Comparison of ENCODE assay signal across 8 cellular contexts in the genomic region with DNA sequence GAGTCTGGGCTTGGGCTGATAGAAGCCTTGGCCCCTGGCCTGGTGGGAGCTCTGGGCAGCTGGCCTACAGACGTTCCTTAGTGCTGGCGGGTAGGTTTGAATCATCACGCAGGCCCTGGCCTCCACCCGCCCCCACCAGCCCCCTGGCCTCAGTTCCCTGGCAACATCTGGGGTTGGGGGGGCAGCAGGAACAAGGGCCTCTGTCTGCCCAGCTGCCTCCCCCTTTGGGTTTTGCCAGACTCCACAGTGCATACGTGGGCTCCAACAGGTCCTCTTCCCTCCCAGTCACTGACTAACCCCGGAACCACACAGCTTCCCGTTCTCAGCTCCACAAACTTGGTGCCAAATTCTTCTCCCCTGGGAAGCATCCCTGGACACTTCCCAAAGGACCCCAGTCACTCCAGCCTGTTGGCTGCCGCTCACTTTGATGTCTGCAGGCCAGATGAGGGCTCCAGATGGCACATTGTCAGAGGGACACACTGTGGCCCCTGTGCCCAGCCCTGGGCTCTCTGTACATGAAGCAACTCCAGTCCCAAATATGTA. TPM values are rescaled to one million over a fixed set of nuclear protein-coding genes. Genes with fewer than 3 reads are reported as not detected.
A peak's percentile ranks its signal among the peaks of the same experiment; 100 is the strongest.
DNase-seq lines count a peak whose midpoint lies in the region; ATAC-seq and TF ChIP-seq lines count a peak whose summit lies in the region.

No MANE protein-coding gene starts in this region.

- no peaks in the 10 kb centered on the region for H3K36me3 Mint-ChIP-seq in WTC11

- DNase-seq in GOT3 (lab: John Stamatoyannopoulos, UW) (peak; percentile 60), WTC11 (ENCODE audit: low spot score) (peak; percentile 13), left ventricle myocardium superior (peak; percentile 83), smooth muscle cell (lab: John Stamatoyannopoulos, UW; ENCODE audit: unreplicated experiment) (peak; percentile 67), SIG-M5 treated with dmso at 0.1 percent for 504 hours (lab: John Stamatoyannopoulos, UW; ENCODE audit: unreplicated experiment) (no peak), DMS53 (lab: John Stamatoyannopoulos, UW) (no peak), iPS-NIHi11 (ENCODE audit: low spot score) (no peak)
- no peak for DNase-seq in stimulated activated CD4-positive, alpha-beta T cell treated with anti-CD3 and anti-CD28 coated beads, Interleukin-15, amount 100 ng/mL, for 24 hours

- no peaks in the 10 kb centered on the region for H3K27me3 ChIP-seq in smooth muscle cell (ENCODE audit: low read depth)

- TF ChIP-seq CTCF in WTC11 (IDR thresholded peaks at IDR 0.05) (no peak), smooth muscle cell (IDR thresholded peaks at IDR 0.05; ENCODE audit: borderline replicate concordance, insufficient read depth, poor library complexity, severe bottlenecking) (no peak)

- H3K9me3 ChIP-seq in smooth muscle cell (replicated peaks; ENCODE audit: low read depth): no peaks in the 10 kb centered on the region

- H3K36me3 ChIP-seq in smooth muscle cell (ENCODE audit: low read depth): no peaks in the 10 kb centered on the region

- H3K4me2 ChIP-seq in smooth muscle cell: peak overlapping the region; percentile 96

- WGBS in smooth muscle cell (ENCODE audit: low lambda C conversion rate): 35% methylated on average over 7 of the region's 8 CpGs

- peaks cover 44% of the 10 kb centered on the region for H3K4me1 Mint-ChIP-seq in WTC11

- ATAC-seq in WTC11: no peak
- ATAC-seq in left ventricle myocardium superior: peak; percentile 4

- H4K20me1 ChIP-seq in smooth muscle cell (ENCODE audit: low read depth): peaks cover 40% of the 10 kb centered on the region

- intact Hi-C loops in left ventricle myocardium superior (cut with micrococcal nuclease): loop anchor here (5.0 kb wide), 1 partner anchor 308 kb away; no protein-coding TSS in a partner anchor

- H3K4me1 ChIP-seq in smooth muscle cell (ENCODE audit: low read depth): peaks cover 10% of the 10 kb centered on the region

- no peak overlapping the region for H2AFZ ChIP-seq in smooth muscle cell (ENCODE audit: low read depth)

- H3K9me3 Mint-ChIP-seq in WTC11: no peaks in the 10 kb centered on the region

- peak overlapping the region; percentile 89 for H3K4me3 ChIP-seq in smooth muscle cell

- peaks cover 40% of the 10 kb centered on the region for H3K79me2 ChIP-seq in smooth muscle cell (ENCODE audit: low read depth)

- H3K27ac Mint-ChIP-seq in WTC11: no peak overlapping the region; the same call in 1 of the 2 replicates

- peak overlapping the region; percentile 98 for H3K4me3 Mint-ChIP-seq in WTC11

- H3K27me3 Mint-ChIP-seq in WTC11 (ENCODE audit: low read depth): peaks cover 11% of the 10 kb centered on the region

- CTCF ChIA-PET in WTC11 (lab: Charles Lee): interaction anchor here (0.6 to 4.7 kb wide), 35 partner anchors 10 to 311 kb away, joined by 3 to 77 read pairs (median 6); a partner anchor contains a TSS

- POLR2A ChIA-PET in WTC11 (lab: Charles Lee): interaction anchor here (0.6 to 2.9 kb wide), 9 partner anchors 10 to 310 kb away, joined by 4 to 18 read pairs (median 6); no protein-coding TSS in a partner anchor

- no peak overlapping the region for H3K9ac ChIP-seq in smooth muscle cell (ENCODE audit: low read depth)

- H3K27ac ChIP-seq in smooth muscle cell (ENCODE audit: low read depth): peak overlapping the region; percentile 85

- H3F3A ChIP-seq in smooth muscle cell (ENCODE audit: low read depth): peaks cover 7% of the 10 kb centered on the region

TF ChIP-seq in WTC11, 78 proteins besides CTCF, POLR2A, EP300 and RAD21 (continues in another document):
- TF ChIP-seq IRF2 (CRISPR knock-in tag; IDR thresholded peaks at IDR 0.05; ENCODE audit: borderline replicate concordance, low read depth) (no peak), JUN (CRISPR knock-in tag; IDR thresholded peaks at IDR 0.05) (no peak), TEAD4 (CRISPR knock-in tag; IDR thresholded peaks at IDR 0.05) (no peak), ESRRA (CRISPR knock-in tag; IDR thresholded peaks at IDR 0.05; ENCODE audit: borderline replicate concordance) (no peak), PRRX2 (CRISPR knock-in tag; IDR thresholded peaks at IDR 0.05) (no peak), FOXJ3 (CRISPR knock-in tag; IDR thresholded peaks at IDR 0.05; ENCODE audit: borderline replicate concordance) (no peak), TEAD1 (CRISPR knock-in tag; IDR thresholded peaks at IDR 0.05) (no peak), FOXK1 (CRISPR knock-in tag; IDR thresholded peaks at IDR 0.05) (no peak), MYBL2 (CRISPR knock-in tag; IDR thresholded peaks at IDR 0.05) (no peak), RELA (CRISPR knock-in tag; IDR thresholded peaks at IDR 0.05; ENCODE audit: borderline replicate concordance) (no peak), NR2C2 (CRISPR knock-in tag; IDR thresholded peaks at IDR 0.05) (no peak), EMX1 (CRISPR knock-in tag; IDR thresholded peaks at IDR 0.05) (no peak)
- TF ChIP-seq, protein P1, sequence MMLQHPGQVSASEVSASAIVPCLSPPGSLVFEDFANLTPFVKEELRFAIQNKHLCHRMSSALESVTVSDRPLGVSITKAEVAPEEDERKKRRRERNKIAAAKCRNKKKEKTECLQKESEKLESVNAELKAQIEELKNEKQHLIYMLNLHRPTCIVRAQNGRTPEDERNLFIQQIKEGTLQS (CRISPR knock-in tag; conservative IDR thresholded peaks at IDR 0.05): no peak
- TF ChIP-seq, protein P2, sequence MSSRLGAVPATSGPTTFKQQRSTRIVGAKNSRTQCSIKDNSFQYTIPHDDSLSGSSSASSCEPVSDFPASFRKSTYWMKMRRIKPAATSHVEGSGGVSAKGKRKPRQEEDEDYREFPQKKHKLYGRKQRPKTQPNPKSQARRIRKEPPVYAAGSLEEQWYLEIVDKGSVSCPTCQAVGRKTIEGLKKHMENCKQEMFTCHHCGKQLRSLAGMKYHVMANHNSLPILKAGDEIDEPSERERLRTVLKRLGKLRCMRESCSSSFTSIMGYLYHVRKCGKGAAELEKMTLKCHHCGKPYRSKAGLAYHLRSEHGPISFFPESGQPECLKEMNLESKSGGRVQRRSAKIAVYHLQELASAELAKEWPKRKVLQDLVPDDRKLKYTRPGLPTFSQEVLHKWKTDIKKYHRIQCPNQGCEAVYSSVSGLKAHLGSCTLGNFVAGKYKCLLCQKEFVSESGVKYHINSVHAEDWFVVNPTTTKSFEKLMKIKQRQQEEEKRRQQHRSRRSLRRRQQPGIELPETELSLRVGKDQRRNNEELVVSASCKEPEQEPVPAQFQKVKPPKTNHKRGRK (CRISPR knock-in tag; IDR thresholded peaks at IDR 0.05; ENCODE audit: borderline replicate concordance): no peak
- TF ChIP-seq, protein P3, sequence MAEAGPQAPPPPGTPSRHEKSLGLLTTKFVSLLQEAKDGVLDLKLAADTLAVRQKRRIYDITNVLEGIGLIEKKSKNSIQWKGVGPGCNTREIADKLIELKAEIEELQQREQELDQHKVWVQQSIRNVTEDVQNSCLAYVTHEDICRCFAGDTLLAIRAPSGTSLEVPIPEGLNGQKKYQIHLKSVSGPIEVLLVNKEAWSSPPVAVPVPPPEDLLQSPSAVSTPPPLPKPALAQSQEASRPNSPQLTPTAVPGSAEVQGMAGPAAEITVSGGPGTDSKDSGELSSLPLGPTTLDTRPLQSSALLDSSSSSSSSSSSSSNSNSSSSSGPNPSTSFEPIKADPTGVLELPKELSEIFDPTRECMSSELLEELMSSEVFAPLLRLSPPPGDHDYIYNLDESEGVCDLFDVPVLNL (CRISPR knock-in tag; IDR thresholded peaks at IDR 0.05; ENCODE audit: borderline replicate concordance, low read depth): no peak
- TF ChIP-seq, protein P4, sequence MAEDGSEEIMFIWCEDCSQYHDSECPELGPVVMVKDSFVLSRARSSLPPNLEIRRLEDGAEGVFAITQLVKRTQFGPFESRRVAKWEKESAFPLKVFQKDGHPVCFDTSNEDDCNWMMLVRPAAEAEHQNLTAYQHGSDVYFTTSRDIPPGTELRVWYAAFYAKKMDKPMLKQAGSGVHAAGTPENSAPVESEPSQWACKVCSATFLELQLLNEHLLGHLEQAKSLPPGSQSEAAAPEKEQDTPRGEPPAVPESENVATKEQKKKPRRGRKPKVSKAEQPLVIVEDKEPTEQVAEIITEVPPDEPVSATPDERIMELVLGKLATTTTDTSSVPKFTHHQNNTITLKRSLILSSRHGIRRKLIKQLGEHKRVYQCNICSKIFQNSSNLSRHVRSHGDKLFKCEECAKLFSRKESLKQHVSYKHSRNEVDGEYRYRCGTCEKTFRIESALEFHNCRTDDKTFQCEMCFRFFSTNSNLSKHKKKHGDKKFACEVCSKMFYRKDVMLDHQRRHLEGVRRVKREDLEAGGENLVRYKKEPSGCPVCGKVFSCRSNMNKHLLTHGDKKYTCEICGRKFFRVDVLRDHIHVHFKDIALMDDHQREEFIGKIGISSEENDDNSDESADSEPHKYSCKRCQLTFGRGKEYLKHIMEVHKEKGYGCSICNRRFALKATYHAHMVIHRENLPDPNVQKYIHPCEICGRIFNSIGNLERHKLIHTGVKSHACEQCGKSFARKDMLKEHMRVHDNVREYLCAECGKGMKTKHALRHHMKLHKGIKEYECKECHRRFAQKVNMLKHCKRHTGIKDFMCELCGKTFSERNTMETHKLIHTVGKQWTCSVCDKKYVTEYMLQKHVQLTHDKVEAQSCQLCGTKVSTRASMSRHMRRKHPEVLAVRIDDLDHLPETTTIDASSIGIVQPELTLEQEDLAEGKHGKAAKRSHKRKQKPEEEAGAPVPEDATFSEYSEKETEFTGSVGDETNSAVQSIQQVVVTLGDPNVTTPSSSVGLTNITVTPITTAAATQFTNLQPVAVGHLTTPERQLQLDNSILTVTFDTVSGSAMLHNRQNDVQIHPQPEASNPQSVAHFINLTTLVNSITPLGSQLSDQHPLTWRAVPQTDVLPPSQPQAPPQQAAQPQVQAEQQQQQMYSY (CRISPR knock-in tag; IDR thresholded peaks at IDR 0.05): no peak

RNA-seq across cellular contexts. Expression of a gene that starts 1.0 kb away (rescaled TPM):
- total RNA-seq in WTC11 (2021) (41.9 to 44.4 TPM (median 43.8 TPM) in 3 replicates), left ventricle myocardium superior (261 TPM), smooth muscle cell (120 and 136 TPM in 2 replicates)
- 116 and 143 TPM in 2 replicates for polyA plus RNA-seq in smooth muscle cell

Comparison
In these comparisons a context has a peak if more than half of its experiments do, and no peak if none do; other contexts are left out.
1. DNase-seq: peak in GOT3 (single experiment), WTC11 (single experiment), left ventricle myocardium superior (single experiment) and smooth muscle cell (single experiment); none in SIG-M5 treated with dmso at 0.1 percent for 504 hours (single experiment), DMS53 (single experiment), stimulated activated CD4-positive, alpha-beta T cell treated with anti-CD3 and anti-CD28 coated beads, Interleukin-15, amount 100 ng/mL, for 24 hours (single experiment) and iPS-NIHi11 (single experiment).